8 cellular contexts compared by ENCODE assay signal in the genomic region with DNA sequence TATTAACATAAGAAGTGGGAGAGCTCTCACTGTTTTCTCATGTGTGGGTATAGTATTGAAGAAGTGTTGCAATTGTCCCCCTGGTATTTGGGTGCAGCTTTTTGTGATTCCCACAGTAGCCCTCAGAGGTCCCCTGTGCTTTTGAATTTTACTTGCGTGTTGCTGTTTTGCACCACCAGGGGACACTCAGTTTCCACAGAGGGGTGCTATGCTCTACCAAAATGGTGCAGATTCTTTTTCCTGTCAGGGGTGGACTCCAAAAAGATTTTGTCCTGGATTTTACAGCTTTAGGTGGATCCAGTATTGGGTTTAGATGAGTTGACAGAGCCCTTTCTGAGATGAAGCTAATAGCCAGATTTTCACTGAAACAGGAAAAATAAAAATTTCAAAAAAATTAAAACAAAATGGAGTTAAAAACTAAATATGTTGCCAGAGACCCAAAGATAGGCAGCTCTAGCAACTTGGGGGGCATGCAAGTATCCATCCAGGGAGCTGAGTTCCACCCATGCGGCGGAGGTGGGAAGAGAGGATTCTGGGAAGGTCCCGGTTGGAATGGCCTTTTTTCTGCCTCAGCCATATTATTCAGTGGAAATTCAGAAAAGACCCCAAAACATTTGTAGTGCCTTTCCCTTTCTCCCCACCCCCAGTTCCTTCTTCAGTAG. TPM values are rescaled to one million over a fixed set of nuclear protein-coding genes. Genes with fewer than 3 reads are reported as not detected.
DNase-seq lines count a peak whose midpoint lies in the region; ATAC-seq and TF ChIP-seq lines count a peak whose summit lies in the region.

No MANE protein-coding gene starts in this region.

- no peak overlapping the region for H3K4me3 Mint-ChIP-seq in naive thymus-derived CD4-positive, alpha-beta T cell
- H3K4me3 Mint-ChIP-seq in immature natural killer cell: no peak overlapping the region

- TF ChIP-seq POLR2A in esophagus squamous epithelium (IDR thresholded peaks at IDR 0.05): no peak

- TF ChIP-seq CTCF in HEK293 (tag by site-specific recombination; IDR thresholded peaks at IDR 0.05): peak; percentile 45; the same call in 1 of the 2 replicates
- peak; percentile 32 to 69 (median 56) for TF ChIP-seq CTCF in esophagus squamous epithelium (IDR thresholded peaks at IDR 0.05)

- H3K4me1 ChIP-seq in HEK293 (ENCODE audit: control insufficient read depth, insufficient read depth, low read length) (peaks cover 16% of the 10 kb centered on the region), esophagus squamous epithelium (peaks cover 6 to 31% (median 11%) of the 10 kb centered on the region in 3 donors)
- no peaks in the 10 kb centered on the region for H3K4me1 ChIP-seq in naive thymus-derived CD4-positive, alpha-beta T cell (ENCODE audit: control insufficient read depth in 2 of 2, insufficient read depth in 2 of 2, low read length in 2 of 2)

- H3K27me3 ChIP-seq in esophagus squamous epithelium: no peaks in the 10 kb centered on the region
- no peaks in the 10 kb centered on the region for H3K27me3 ChIP-seq in naive thymus-derived CD4-positive, alpha-beta T cell (ENCODE audit: control insufficient read depth in 2 of 2, insufficient read depth in 2 of 2, low read length in 2 of 2)

- no peaks in the 10 kb centered on the region for H3K27me3 Mint-ChIP-seq in naive thymus-derived CD4-positive, alpha-beta T cell
- no peaks in the 10 kb centered on the region for H3K27me3 Mint-ChIP-seq in immature natural killer cell (ENCODE audit: low read depth in 3 of 3)

- no peak overlapping the region for H3K27ac Mint-ChIP-seq in naive thymus-derived CD4-positive, alpha-beta T cell
- H3K27ac Mint-ChIP-seq in immature natural killer cell: no peak overlapping the region

- DNase-seq in D341Med (ENCODE audit: low spot score) (peak; percentile 73), SK-MEL-5 (ENCODE audit: low read depth, low spot score) (peak; percentile 54), esophagus squamous epithelium (lab: John Stamatoyannopoulos, UW) (no peak), immature natural killer cell (no peak)
- DNase-seq in naive thymus-derived CD4-positive, alpha-beta T cell: peak in 3 of 9 donors; percentile 2 to 18 (median 6)

- H3K27ac ChIP-seq in HEK293 (ENCODE audit: extremely low read depth, low read depth, low read length): no peak overlapping the region; the same call in 1 of the 2 replicates
- peak overlapping the region; percentile 34 to 72 (median 63) for H3K27ac ChIP-seq in esophagus squamous epithelium
- H3K27ac ChIP-seq in naive thymus-derived CD4-positive, alpha-beta T cell (ENCODE audit: low read depth, low read length): no peak overlapping the region

- CTCF ChIA-PET in HEK293 (lab: Yijun Ruan, JAX): interaction anchor here (0.5 to 6.4 kb wide), 48 partner anchors 9 to 937 kb away, joined by 3 to 259 read pairs (median 4); a partner anchor contains a TSS
- CTCF ChIA-PET in naive thymus-derived CD4-positive, alpha-beta T cell (lab: Charles Lee): interaction anchor here (0.7 to 5.6 kb wide), 3 partner anchors 267 to 932 kb away, joined by 3 to 48 read pairs (median 42); a partner anchor contains a TSS

- in situ Hi-C loops in SK-MEL-5 (cut with HindIII; ENCODE audit: low pct_unique_long_range_greater_than_20kb, low sequenced_read_pairs): loop anchor here (25.0 kb wide), 1 partner anchor 276 kb away; a partner anchor contains a TSS

- WGBS in esophagus squamous epithelium, 2 donors: 61 to 68% methylated on average over 4 of the region's 4 CpGs

- H3K36me3 ChIP-seq in HEK293 (ENCODE audit: control insufficient read depth in 2 of 2, insufficient read depth in 1 of 2, low read length in 2 of 2) (peaks cover 11 to 14% of the 10 kb centered on the region in 2 experiments), esophagus squamous epithelium (peaks cover 0 to 17% (median 0%) of the 10 kb centered on the region in 3 donors)
- H3K36me3 ChIP-seq in naive thymus-derived CD4-positive, alpha-beta T cell (ENCODE audit: control insufficient read depth in 2 of 3, insufficient read depth in 3 of 3, low read length in 3 of 3): no peaks in the 10 kb centered on the region

- no peak overlapping the region for H3K4me3 ChIP-seq in HEK293 (ENCODE audit: low read depth, low read length)
- H3K4me3 ChIP-seq in esophagus squamous epithelium: no peak overlapping the region
- no peak overlapping the region for H3K4me3 ChIP-seq in naive thymus-derived CD4-positive, alpha-beta T cell (ENCODE audit: low read length)

- peaks cover 0 to 5% (median 0%) of the 10 kb centered on the region in 7 donors for H3K4me1 Mint-ChIP-seq in naive thymus-derived CD4-positive, alpha-beta T cell
- H3K4me1 Mint-ChIP-seq in immature natural killer cell: no peaks in the 10 kb centered on the region

- H3K9me3 ChIP-seq in HEK293 (ENCODE audit: control insufficient read depth, insufficient read depth, low read depth, low read length): no peaks in the 10 kb centered on the region
- H3K9me3 ChIP-seq in esophagus squamous epithelium: no peaks in the 10 kb centered on the region
- H3K9me3 ChIP-seq in naive thymus-derived CD4-positive, alpha-beta T cell (ENCODE audit: control insufficient read depth in 2 of 3, low read length in 3 of 3): no peaks in the 10 kb centered on the region

- peaks cover 0 to 24% (median 3%) of the 10 kb centered on the region in 5 donors for H3K36me3 Mint-ChIP-seq in naive thymus-derived CD4-positive, alpha-beta T cell
- peaks cover 0 to 5% (median 5%) of the 10 kb centered on the region in 3 donors for H3K36me3 Mint-ChIP-seq in immature natural killer cell

- POLR2A ChIA-PET in HEK293 (lab: Yijun Ruan, JAX): interaction anchor here (1.4 kb wide), 1 partner anchor 271 kb away, joined by 6 read pairs; a partner anchor contains a TSS
- POLR2A ChIA-PET in naive thymus-derived CD4-positive, alpha-beta T cell (lab: Charles Lee): no interaction called here

- intact Hi-C loops in esophagus squamous epithelium (cut with DNase I): no loop called here
- intact Hi-C loops in naive thymus-derived CD4-positive, alpha-beta T cell (cut with micrococcal nuclease): loop anchor here in 1 of 2 donors (10.0 kb wide), 1 partner anchor 194 kb away; no protein-coding TSS in a partner anchor

- peak; percentile 40 for ATAC-seq in naive thymus-derived CD4-positive, alpha-beta T cell
- ATAC-seq in HG03442 (IDR thresholded peaks at IDR 0.05; ENCODE audit: unreplicated experiment) (no peak), GM21526 (IDR thresholded peaks at IDR 0.05; ENCODE audit: low FRiP score, unreplicated experiment) (no peak)

- no peaks in the 10 kb centered on the region for H3K9me3 Mint-ChIP-seq in naive thymus-derived CD4-positive, alpha-beta T cell
- no peaks in the 10 kb centered on the region for H3K9me3 Mint-ChIP-seq in immature natural killer cell

TF ChIP-seq in HEK293, 187 proteins besides CTCF, POLR2A, EP300 and RAD21:
- TF ChIP-seq ZNF391 (tag by site-specific recombination; IDR thresholded peaks at IDR 0.05; ENCODE audit: borderline replicate concordance, low read depth) (no peak), ZNF654 (tag by site-specific recombination; IDR thresholded peaks at IDR 0.05; ENCODE audit: low read depth) (peak; percentile 66)

RNA-seq across cellular contexts. Expression of a gene that starts 50.2 kb away (rescaled TPM):
- 10.6 and 15.7 TPM in 2 replicates for total RNA-seq in SK-MEL-5 (2014; rRNA removed; shearing (Covaris generic))
- 17.3 and 18.3 TPM in 2 replicates for polyA plus RNA-seq in SK-MEL-5 (2015; cell fraction: cytosol; rRNA removed)
- polyA plus RNA-seq in SK-MEL-5 (2015; cell fraction: nucleus; rRNA removed): 10.9 and 13.5 TPM in 2 replicates
- 10 to 100 TPM; 14.2 to 27.1 (median 21.2) TPM for total RNA-seq in esophagus squamous epithelium
- 10 to 100 TPM; 21.0 to 31.4 (median 21.6) TPM for total RNA-seq in naive thymus-derived CD4-positive, alpha-beta T cell
- 10 to 100 TPM in 1 of 2 donors, 1 to 10 TPM in 1; 7.8 to 15.6 TPM for polyA plus RNA-seq in naive thymus-derived CD4-positive, alpha-beta T cell
- 10 to 100 TPM in 1 of 3 donors, 1 to 10 TPM in 1, not detected in 1; 6.9 to 10.4 TPM for polyA plus RNA-seq in immature natural killer cell

RNA-seq across cellular contexts. Expression of a gene that starts 50.6 kb away (rescaled TPM):
- 13.5 and 13.7 TPM in 2 replicates for total RNA-seq in SK-MEL-5 (2014; rRNA removed; shearing (Covaris generic))
- 20.1 and 21.7 TPM in 2 replicates for polyA plus RNA-seq in SK-MEL-5 (2015; cell fraction: cytosol; rRNA removed)
- polyA plus RNA-seq in SK-MEL-5 (2015; cell fraction: nucleus; rRNA removed): 3.9 and 4.1 TPM in 2 replicates
- total RNA-seq in esophagus squamous epithelium: 10 to 100 TPM; 14.5 to 23.2 (median 19.4) TPM
- total RNA-seq in naive thymus-derived CD4-positive, alpha-beta T cell: 10 to 100 TPM in 3 of 5 experiments, 1 to 10 TPM in 2; 7.6 to 17.0 (median 12.4) TPM
- 10 to 100 TPM; 23.4 to 37.1 TPM for polyA plus RNA-seq in naive thymus-derived CD4-positive, alpha-beta T cell
- polyA plus RNA-seq in immature natural killer cell: 10 to 100 TPM; 28.7 to 34.4 (median 32.4) TPM

Comparison
In these comparisons a context has a peak if more than half of its experiments do, and no peak if none do; other contexts are left out.
1. DNase-seq: peak in D341Med (single experiment) and SK-MEL-5 (single experiment); none in esophagus squamous epithelium (single experiment) and immature natural killer cell (0 of 3).
2. H3K27ac ChIP-seq: peak in esophagus squamous epithelium (4 of 4); none in HEK293 (single experiment) and naive thymus-derived CD4-positive, alpha-beta T cell (single experiment).